Comparison of ENCODE assay signal across 22 cellular contexts in the genomic region with DNA sequence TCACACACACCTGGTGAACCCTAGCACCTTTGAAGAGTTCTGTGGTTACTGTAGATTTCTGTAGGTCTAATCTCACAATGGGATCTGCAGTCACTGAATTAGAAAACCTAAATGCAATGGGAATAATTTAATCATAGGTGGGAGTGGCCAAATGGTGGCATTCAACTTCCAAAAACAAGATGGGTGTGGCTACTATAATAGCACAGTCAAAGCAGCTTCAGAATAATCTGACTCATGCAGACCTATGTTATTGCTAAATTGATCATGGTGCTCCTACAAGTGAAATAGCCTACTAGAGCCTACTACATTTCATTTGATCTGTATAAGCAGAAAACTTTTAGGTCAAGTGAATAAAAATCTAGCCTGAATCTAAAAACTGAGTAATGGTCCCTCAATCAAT.
"Had no signal": no experiment of that assay in that cellular context is flagged by ENCODE, and none has a peak within 500 bp of the region (broad histone marks: within the 10 kb centered on the region; RNA-seq: fewer than 3 reads in every experiment).

No MANE protein-coding gene starts in this region.

- H3K9me3 Mint-ChIP-seq: activated CD4-positive, alpha-beta T cell treated with anti-CD3 and anti-CD28 coated beads, Interleukin-2, amount 10 ng/mL, durations not matched to agents 24 days and 14 days; activated naive CD8-positive, alpha-beta T cell treated with anti-CD3 and anti-CD28 coated beads, Interleukin-2, amount 10 ng/mL, durations not matched to agents 7 days and 5 days; endodermal cell had no signal

- H3K27ac ChIP-seq: body of pancreas, dorsolateral prefrontal cortex, hepatocyte, psoas muscle, stomach, testis, upper lobe of left lung had no signal

- H3K4me1 ChIP-seq: body of pancreas, psoas muscle, stomach, testis, upper lobe of left lung had no signal

- H3K27me3 Mint-ChIP-seq: activated CD4-positive, alpha-beta T cell treated with anti-CD3 and anti-CD28 coated beads, Interleukin-2, amount 10 ng/mL, durations not matched to agents 24 days and 14 days; activated CD8-positive, alpha-beta T cell treated with anti-CD3 and anti-CD28 coated beads for 36 hours; activated naive CD8-positive, alpha-beta T cell treated with anti-CD3 and anti-CD28 coated beads, Interleukin-2, amount 10 ng/mL, durations not matched to agents 7 days and 5 days; activated T-helper 17 cell treated with anti-CD3 and anti-CD28 coated beads, Interleukin-2, amount 50 U/mL, for 72 hours; naive thymus-derived CD4-positive, alpha-beta T cell had no signal

- H3K27ac Mint-ChIP-seq: activated CD4-positive, alpha-beta T cell treated with anti-CD3 and anti-CD28 coated beads, Interleukin-2, amount 10 ng/mL, durations not matched to agents 24 days and 14 days; activated CD8-positive, alpha-beta T cell treated with anti-CD3 and anti-CD28 coated beads for 36 hours; activated naive CD8-positive, alpha-beta T cell treated with anti-CD3 and anti-CD28 coated beads, Interleukin-2, amount 10 ng/mL, durations not matched to agents 7 days and 5 days; activated T-helper 17 cell treated with anti-CD3 and anti-CD28 coated beads, Interleukin-2, amount 50 U/mL, for 72 hours; endodermal cell; naive thymus-derived CD4-positive, alpha-beta T cell; stimulated activated effector memory CD8-positive, alpha-beta T cell treated with anti-CD3 and anti-CD28 coated beads, Interleukin-12 subunit alpha, Interleukin-12 subunit beta, amount 100 ng/mL, for 72 hours had no signal

- DNase-seq: activated CD4-positive, alpha-beta T cell treated with anti-CD3 and anti-CD28 coated beads, Interleukin-2, amount 10 ng/mL, durations not matched to agents 24 days and 14 days; activated CD4-positive, CD25-positive, alpha-beta regulatory T cell; activated CD8-positive, alpha-beta T cell treated with anti-CD3 and anti-CD28 coated beads for 36 hours; activated naive CD4-positive, alpha-beta T cell treated with Interleukin-2 at 50 U/mL for 16 hours; activated naive CD8-positive, alpha-beta T cell treated with anti-CD3 and anti-CD28 coated beads, Interleukin-2, amount 10 ng/mL, durations not matched to agents 7 days and 5 days; activated T-cell treated with anti-CD3 and anti-CD28 coated beads, Interleukin-2, amount 50 U/mL, for 1 hour; body of pancreas; caudate nucleus; dorsolateral prefrontal cortex; endodermal cell; left cardiac atrium; mesendoderm; naive thymus-derived CD4-positive, alpha-beta T cell; psoas muscle; stimulated activated CD4-positive, alpha-beta T cell treated with anti-CD3 and anti-CD28 coated beads, Interleukin-4, amount 100 ng/mL, for 24 hours; stomach; SW 1271; testis; upper lobe of left lung had no signal

- H3K36me3 ChIP-seq: stomach, upper lobe of left lung had no signal

- H2AFZ ChIP-seq: hepatocyte had no signal

- H3K4me2 ChIP-seq: hepatocyte had no signal

- H3K4me1 Mint-ChIP-seq: activated CD4-positive, alpha-beta T cell treated with anti-CD3 and anti-CD28 coated beads, Interleukin-2, amount 10 ng/mL, durations not matched to agents 24 days and 14 days; activated naive CD8-positive, alpha-beta T cell treated with anti-CD3 and anti-CD28 coated beads, Interleukin-2, amount 10 ng/mL, durations not matched to agents 7 days and 5 days; activated T-helper 17 cell treated with anti-CD3 and anti-CD28 coated beads, Interleukin-2, amount 50 U/mL, for 72 hours; endodermal cell; naive thymus-derived CD4-positive, alpha-beta T cell; stimulated activated effector memory CD8-positive, alpha-beta T cell treated with anti-CD3 and anti-CD28 coated beads, Interleukin-12 subunit alpha, Interleukin-12 subunit beta, amount 100 ng/mL, for 72 hours had no signal

- H3K27me3 ChIP-seq: body of pancreas, dorsolateral prefrontal cortex, hepatocyte, stomach, testis, upper lobe of left lung had no signal

- H3K4me3 Mint-ChIP-seq: activated CD4-positive, alpha-beta T cell treated with anti-CD3 and anti-CD28 coated beads, Interleukin-2, amount 10 ng/mL, durations not matched to agents 24 days and 14 days; activated CD8-positive, alpha-beta T cell treated with anti-CD3 and anti-CD28 coated beads for 36 hours; activated naive CD8-positive, alpha-beta T cell treated with anti-CD3 and anti-CD28 coated beads, Interleukin-2, amount 10 ng/mL, durations not matched to agents 7 days and 5 days; activated T-helper 17 cell treated with anti-CD3 and anti-CD28 coated beads, Interleukin-2, amount 50 U/mL, for 72 hours; endodermal cell; naive thymus-derived CD4-positive, alpha-beta T cell; stimulated activated effector memory CD8-positive, alpha-beta T cell treated with anti-CD3 and anti-CD28 coated beads, Interleukin-12 subunit alpha, Interleukin-12 subunit beta, amount 100 ng/mL, for 72 hours had no signal

- H3K36me3 Mint-ChIP-seq: activated naive CD8-positive, alpha-beta T cell treated with anti-CD3 and anti-CD28 coated beads, Interleukin-2, amount 10 ng/mL, durations not matched to agents 7 days and 5 days; naive thymus-derived CD4-positive, alpha-beta T cell; stimulated activated effector memory CD8-positive, alpha-beta T cell treated with anti-CD3 and anti-CD28 coated beads, Interleukin-12 subunit alpha, Interleukin-12 subunit beta, amount 100 ng/mL, for 72 hours had no signal

- H3K79me2 ChIP-seq: hepatocyte had no signal

- H3K9me3 ChIP-seq: body of pancreas, psoas muscle, stomach, testis, upper lobe of left lung had no signal

- H3K4me3 ChIP-seq: body of pancreas, dorsolateral prefrontal cortex, hepatocyte, psoas muscle, stomach, testis, upper lobe of left lung had no signal
